ENCODE assay signal across 1 cellular context in genomic region chr14:67416085-67416484, GRCh38.
TF ChIP-seq lines count a peak whose summit lies in the region.

No MANE protein-coding gene starts in this region.

TF ChIP-seq in GM23338, 12 proteins besides CTCF, POLR2A, EP300 and RAD21 (continued from another document):
- no peak for TF ChIP-seq ZNF462 (CRISPR knock-in tag; IDR thresholded peaks at IDR 0.05)
- TF ChIP-seq EZH2phosphoT487 (IDR thresholded peaks at IDR 0.05; ENCODE audit: unreplicated experiment) = no peak
- no peak for TF ChIP-seq STAT1 (IDR thresholded peaks at IDR 0.05; ENCODE audit: unreplicated experiment)
- TF ChIP-seq ZNF331 (CRISPR knock-in tag; IDR thresholded peaks at IDR 0.05; ENCODE audit: low read depth) = no peak
- no peak for TF ChIP-seq REST (IDR thresholded peaks at IDR 0.05; ENCODE audit: unreplicated experiment)
- TF ChIP-seq JUNB (IDR thresholded peaks at IDR 0.05; ENCODE audit: unreplicated experiment) = no peak
- no peak for TF ChIP-seq POLR2AphosphoS5 (IDR thresholded peaks at IDR 0.05; ENCODE audit: low read depth)
- no peak for TF ChIP-seq ZNF114 (CRISPR knock-in tag; IDR thresholded peaks at IDR 0.05)
